1 cellular context compared by ENCODE assay signal in genomic region chr12:11894890-11895289, GRCh38.
TF ChIP-seq lines count a peak whose summit lies in the region.

No MANE protein-coding gene starts in this region.

TF ChIP-seq in GM23338, 12 proteins besides CTCF, POLR2A, EP300 and RAD21 (continued from another document):
- TF ChIP-seq ZNF462 (CRISPR knock-in tag; IDR thresholded peaks at IDR 0.05) (no peak), CREB1 (CRISPR knock-in tag; IDR thresholded peaks at IDR 0.05; ENCODE audit: low read depth) (no peak), EZH2 (IDR thresholded peaks at IDR 0.05; ENCODE audit: low read depth, unreplicated experiment) (no peak), POLR2AphosphoS5 (IDR thresholded peaks at IDR 0.05; ENCODE audit: low read depth) (no peak), STAT1 (IDR thresholded peaks at IDR 0.05; ENCODE audit: unreplicated experiment) (no peak), ZNF331 (CRISPR knock-in tag; IDR thresholded peaks at IDR 0.05; ENCODE audit: low read depth) (no peak), JUNB (IDR thresholded peaks at IDR 0.05; ENCODE audit: unreplicated experiment) (no peak), NANOG (IDR thresholded peaks at IDR 0.05; ENCODE audit: borderline replicate concordance) (no peak)
- TF ChIP-seq, protein P1, sequence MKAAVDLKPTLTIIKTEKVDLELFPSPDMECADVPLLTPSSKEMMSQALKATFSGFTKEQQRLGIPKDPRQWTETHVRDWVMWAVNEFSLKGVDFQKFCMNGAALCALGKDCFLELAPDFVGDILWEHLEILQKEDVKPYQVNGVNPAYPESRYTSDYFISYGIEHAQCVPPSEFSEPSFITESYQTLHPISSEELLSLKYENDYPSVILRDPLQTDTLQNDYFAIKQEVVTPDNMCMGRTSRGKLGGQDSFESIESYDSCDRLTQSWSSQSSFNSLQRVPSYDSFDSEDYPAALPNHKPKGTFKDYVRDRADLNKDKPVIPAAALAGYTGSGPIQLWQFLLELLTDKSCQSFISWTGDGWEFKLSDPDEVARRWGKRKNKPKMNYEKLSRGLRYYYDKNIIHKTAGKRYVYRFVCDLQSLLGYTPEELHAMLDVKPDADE (IDR thresholded peaks at IDR 0.05) = no peak
